In the genomic region with DNA sequence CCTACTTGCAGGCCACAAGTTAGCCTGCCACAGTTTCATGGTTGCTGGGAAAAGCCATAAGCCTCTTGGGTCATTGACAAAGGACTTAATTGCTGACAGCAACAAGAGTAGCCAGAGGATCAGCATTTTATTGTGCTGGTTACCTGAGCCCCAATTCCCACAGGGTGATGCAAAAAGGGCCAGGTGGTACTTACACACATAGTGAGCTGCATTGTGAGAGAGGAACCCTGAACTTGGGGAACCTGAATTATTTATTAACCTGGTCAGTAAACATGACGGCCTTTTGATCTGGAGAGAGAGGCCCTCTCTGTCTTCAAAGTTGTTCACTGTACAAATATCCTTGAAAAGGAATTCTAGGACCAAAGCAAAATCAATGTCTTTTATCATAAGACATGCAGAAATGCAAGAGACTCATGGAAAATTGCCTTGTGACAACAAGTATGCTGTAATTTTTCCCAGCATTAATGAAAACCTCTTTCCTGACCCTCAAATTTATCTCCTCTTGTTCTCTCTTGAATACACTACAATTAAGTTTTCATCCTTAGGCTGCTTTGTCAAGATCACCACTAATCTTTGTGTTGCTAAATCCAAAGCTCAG, we compare ENCODE assay signal across 1 cellular context.
TF ChIP-seq lines count a peak whose summit lies in the region.

No MANE protein-coding gene starts in this region.

TF ChIP-seq in HepG2, 621 proteins besides CTCF, POLR2A, EP300 and RAD21 (continued from another document and continues in another):
- TF ChIP-seq, protein P1, sequence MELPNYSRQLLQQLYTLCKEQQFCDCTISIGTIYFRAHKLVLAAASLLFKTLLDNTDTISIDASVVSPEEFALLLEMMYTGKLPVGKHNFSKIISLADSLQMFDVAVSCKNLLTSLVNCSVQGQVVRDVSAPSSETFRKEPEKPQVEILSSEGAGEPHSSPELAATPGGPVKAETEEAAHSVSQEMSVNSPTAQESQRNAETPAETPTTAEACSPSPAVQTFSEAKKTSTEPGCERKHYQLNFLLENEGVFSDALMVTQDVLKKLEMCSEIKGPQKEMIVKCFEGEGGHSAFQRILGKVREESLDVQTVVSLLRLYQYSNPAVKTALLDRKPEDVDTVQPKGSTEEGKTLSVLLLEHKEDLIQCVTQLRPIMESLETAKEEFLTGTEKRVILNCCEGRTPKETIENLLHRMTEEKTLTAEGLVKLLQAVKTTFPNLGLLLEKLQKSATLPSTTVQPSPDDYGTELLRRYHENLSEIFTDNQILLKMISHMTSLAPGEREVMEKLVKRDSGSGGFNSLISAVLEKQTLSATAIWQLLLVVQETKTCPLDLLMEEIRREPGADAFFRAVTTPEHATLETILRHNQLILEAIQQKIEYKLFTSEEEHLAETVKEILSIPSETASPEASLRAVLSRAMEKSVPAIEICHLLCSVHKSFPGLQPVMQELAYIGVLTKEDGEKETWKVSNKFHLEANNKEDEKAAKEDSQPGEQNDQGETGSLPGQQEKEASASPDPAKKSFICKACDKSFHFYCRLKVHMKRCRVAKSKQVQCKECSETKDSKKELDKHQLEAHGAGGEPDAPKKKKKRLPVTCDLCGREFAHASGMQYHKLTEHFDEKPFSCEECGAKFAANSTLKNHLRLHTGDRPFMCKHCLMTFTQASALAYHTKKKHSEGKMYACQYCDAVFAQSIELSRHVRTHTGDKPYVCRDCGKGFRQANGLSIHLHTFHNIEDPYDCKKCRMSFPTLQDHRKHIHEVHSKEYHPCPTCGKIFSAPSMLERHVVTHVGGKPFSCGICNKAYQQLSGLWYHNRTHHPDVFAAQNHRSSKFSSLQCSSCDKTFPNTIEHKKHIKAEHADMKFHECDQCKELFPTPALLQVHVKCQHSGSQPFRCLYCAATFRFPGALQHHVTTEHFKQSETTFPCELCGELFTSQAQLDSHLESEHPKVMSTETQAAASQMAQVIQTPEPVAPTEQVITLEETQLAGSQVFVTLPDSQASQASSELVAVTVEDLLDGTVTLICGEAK (IDR thresholded peaks at IDR 0.05) = no peak
- TF ChIP-seq, protein P1 (CRISPR knock-in tag; IDR thresholded peaks at IDR 0.05) = peak; percentile 40; the same call in 1 of the 2 replicates
- TF ChIP-seq ZFYVE20 (CRISPR knock-in tag; IDR thresholded peaks at IDR 0.05; ENCODE audit: borderline replicate concordance, low read depth) (no peak), ZFP1 (CRISPR knock-in tag; IDR thresholded peaks at IDR 0.05) (peak; percentile 95), RFXAP (CRISPR knock-in tag; IDR thresholded peaks at IDR 0.05; ENCODE audit: borderline replicate concordance) (no peak; the same call in 1 of the 2 replicates), SALL2 (CRISPR knock-in tag; IDR thresholded peaks at IDR 0.05) (peak; percentile 32; the same call in 1 of the 2 replicates), CBFB (CRISPR knock-in tag; IDR thresholded peaks at IDR 0.05) (peak; percentile 75; the same call in 1 of the 2 replicates), MAFK (conservative IDR thresholded peaks at IDR 0.05 in 1 of 2, IDR thresholded peaks at IDR 0.05 in 1 of 2; ENCODE audit: low read length in 2 of 2) (peak; percentile 77 to 87), KAT7 (CRISPR knock-in tag; IDR thresholded peaks at IDR 0.05; ENCODE audit: borderline replicate concordance) (no peak), ZNF788 (CRISPR knock-in tag; IDR thresholded peaks at IDR 0.05; ENCODE audit: borderline replicate concordance) (peak; percentile 70; the same call in 1 of the 2 replicates), ZNF607 (CRISPR knock-in tag; IDR thresholded peaks at IDR 0.05; ENCODE audit: borderline replicate concordance) (no peak), PAWR (CRISPR knock-in tag; IDR thresholded peaks at IDR 0.05; ENCODE audit: borderline replicate concordance) (no peak), FOSL1 (CRISPR knock-in tag; IDR thresholded peaks at IDR 0.05; ENCODE audit: borderline replicate concordance) (peak; percentile 69; the same call in 1 of the 2 replicates), U2AF1 (optimal IDR thresholded peaks at IDR 0.05; ENCODE audit: low read depth, low read length) (no peak), ZNF530 (CRISPR knock-in tag; IDR thresholded peaks at IDR 0.05; ENCODE audit: low read depth) (no peak), THAP11 (CRISPR knock-in tag; IDR thresholded peaks at IDR 0.05) (peak; percentile 76), ATAD3A (CRISPR knock-in tag; IDR thresholded peaks at IDR 0.05) (no peak), SRF (IDR thresholded peaks at IDR 0.05; ENCODE audit: low read depth, low read length) (no peak), FOXP1 (IDR thresholded peaks at IDR 0.05) (peak; percentile 23; the same call in 1 of the 2 replicates), FOXP1 (CRISPR knock-in tag; IDR thresholded peaks at IDR 0.05) (peak; percentile 94), ZNF558 (CRISPR knock-in tag; IDR thresholded peaks at IDR 0.05; ENCODE audit: borderline replicate concordance) (no peak), KDM6A (CRISPR knock-in tag; IDR thresholded peaks at IDR 0.05; ENCODE audit: low read depth) (peak; percentile 92), NFRKB (IDR thresholded peaks at IDR 0.05) (no peak)
- TF ChIP-seq, protein P2, sequence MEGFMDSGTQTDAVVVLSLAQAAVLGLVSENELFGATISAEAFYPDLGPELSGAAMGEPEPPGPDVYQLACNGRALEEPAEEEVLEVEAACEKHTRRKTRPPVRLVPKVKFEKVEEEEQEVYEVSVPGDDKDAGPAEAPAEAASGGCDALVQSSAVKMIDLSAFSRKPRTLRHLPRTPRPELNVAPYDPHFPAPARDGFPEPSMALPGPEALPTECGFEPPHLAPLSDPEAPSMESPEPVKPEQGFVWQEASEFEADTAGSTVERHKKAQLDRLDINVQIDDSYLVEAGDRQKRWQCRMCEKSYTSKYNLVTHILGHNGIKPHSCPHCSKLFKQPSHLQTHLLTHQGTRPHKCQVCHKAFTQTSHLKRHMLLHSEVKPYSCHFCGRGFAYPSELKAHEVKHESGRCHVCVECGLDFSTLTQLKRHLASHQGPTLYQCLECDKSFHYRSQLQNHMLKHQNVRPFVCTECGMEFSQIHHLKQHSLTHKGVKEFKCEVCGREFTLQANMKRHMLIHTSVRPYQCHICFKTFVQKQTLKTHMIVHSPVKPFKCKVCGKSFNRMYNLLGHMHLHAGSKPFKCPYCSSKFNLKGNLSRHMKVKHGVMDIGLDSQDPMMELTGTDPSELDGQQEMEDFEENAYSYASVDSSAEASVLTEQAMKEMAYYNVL (CRISPR knock-in tag; IDR thresholded peaks at IDR 0.05; ENCODE audit: borderline replicate concordance) = peak; percentile 91
- TF ChIP-seq, protein P3, sequence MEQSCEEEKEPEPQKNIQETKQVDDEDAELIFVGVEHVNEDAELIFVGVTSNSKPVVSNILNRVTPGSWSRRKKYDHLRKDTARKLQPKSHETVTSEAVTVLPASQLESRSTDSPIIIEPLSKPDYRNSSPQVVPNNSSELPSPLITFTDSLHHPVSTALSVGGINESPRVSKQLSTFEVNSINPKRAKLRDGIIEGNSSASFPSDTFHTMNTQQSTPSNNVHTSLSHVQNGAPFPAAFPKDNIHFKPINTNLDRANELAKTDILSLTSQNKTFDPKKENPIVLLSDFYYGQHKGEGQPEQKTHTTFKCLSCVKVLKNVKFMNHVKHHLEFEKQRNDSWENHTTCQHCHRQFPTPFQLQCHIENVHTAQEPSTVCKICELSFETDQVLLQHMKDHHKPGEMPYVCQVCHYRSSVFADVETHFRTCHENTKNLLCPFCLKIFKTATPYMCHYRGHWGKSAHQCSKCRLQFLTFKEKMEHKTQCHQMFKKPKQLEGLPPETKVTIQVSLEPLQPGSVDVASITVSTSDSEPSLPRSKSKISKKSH (CRISPR knock-in tag; IDR thresholded peaks at IDR 0.05; ENCODE audit: borderline replicate concordance) = no peak
- TF ChIP-seq, protein P4, sequence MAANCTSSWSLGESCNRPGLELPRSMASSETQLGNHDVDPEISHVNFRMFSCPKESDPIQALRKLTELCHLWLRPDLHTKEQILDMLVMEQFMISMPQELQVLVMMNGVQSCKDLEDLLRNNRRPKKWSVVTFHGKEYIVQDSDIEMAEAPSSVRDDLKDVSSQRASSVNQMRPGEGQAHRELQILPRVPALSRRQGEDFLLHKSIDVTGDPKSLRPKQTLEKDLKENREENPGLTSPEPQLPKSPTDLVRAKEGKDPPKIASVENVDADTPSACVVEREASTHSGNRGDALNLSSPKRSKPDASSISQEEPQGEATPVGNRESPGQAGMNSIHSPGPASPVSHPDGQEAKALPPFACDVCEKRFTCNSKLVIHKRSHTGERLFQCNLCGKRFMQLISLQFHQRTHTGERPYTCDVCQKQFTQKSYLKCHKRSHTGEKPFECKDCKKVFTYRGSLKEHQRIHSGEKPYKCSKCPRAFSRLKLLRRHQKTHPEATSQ (CRISPR knock-in tag; IDR thresholded peaks at IDR 0.05; ENCODE audit: borderline replicate concordance) = peak; percentile 96
- TF ChIP-seq, protein P5, sequence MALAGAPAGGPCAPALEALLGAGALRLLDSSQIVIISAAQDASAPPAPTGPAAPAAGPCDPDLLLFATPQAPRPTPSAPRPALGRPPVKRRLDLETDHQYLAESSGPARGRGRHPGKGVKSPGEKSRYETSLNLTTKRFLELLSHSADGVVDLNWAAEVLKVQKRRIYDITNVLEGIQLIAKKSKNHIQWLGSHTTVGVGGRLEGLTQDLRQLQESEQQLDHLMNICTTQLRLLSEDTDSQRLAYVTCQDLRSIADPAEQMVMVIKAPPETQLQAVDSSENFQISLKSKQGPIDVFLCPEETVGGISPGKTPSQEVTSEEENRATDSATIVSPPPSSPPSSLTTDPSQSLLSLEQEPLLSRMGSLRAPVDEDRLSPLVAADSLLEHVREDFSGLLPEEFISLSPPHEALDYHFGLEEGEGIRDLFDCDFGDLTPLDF (CRISPR knock-in tag; IDR thresholded peaks at IDR 0.05) = peak; percentile 67
- TF ChIP-seq, protein P6, sequence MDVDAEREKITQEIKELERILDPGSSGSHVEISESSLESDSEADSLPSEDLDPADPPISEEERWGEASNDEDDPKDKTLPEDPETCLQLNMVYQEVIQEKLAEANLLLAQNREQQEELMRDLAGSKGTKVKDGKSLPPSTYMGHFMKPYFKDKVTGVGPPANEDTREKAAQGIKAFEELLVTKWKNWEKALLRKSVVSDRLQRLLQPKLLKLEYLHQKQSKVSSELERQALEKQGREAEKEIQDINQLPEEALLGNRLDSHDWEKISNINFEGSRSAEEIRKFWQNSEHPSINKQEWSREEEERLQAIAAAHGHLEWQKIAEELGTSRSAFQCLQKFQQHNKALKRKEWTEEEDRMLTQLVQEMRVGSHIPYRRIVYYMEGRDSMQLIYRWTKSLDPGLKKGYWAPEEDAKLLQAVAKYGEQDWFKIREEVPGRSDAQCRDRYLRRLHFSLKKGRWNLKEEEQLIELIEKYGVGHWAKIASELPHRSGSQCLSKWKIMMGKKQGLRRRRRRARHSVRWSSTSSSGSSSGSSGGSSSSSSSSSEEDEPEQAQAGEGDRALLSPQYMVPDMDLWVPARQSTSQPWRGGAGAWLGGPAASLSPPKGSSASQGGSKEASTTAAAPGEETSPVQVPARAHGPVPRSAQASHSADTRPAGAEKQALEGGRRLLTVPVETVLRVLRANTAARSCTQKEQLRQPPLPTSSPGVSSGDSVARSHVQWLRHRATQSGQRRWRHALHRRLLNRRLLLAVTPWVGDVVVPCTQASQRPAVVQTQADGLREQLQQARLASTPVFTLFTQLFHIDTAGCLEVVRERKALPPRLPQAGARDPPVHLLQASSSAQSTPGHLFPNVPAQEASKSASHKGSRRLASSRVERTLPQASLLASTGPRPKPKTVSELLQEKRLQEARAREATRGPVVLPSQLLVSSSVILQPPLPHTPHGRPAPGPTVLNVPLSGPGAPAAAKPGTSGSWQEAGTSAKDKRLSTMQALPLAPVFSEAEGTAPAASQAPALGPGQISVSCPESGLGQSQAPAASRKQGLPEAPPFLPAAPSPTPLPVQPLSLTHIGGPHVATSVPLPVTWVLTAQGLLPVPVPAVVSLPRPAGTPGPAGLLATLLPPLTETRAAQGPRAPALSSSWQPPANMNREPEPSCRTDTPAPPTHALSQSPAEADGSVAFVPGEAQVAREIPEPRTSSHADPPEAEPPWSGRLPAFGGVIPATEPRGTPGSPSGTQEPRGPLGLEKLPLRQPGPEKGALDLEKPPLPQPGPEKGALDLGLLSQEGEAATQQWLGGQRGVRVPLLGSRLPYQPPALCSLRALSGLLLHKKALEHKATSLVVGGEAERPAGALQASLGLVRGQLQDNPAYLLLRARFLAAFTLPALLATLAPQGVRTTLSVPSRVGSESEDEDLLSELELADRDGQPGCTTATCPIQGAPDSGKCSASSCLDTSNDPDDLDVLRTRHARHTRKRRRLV (CRISPR knock-in tag; IDR thresholded peaks at IDR 0.05) = peak; percentile 66; the same call in 1 of the 2 replicates
- TF ChIP-seq, protein P7, sequence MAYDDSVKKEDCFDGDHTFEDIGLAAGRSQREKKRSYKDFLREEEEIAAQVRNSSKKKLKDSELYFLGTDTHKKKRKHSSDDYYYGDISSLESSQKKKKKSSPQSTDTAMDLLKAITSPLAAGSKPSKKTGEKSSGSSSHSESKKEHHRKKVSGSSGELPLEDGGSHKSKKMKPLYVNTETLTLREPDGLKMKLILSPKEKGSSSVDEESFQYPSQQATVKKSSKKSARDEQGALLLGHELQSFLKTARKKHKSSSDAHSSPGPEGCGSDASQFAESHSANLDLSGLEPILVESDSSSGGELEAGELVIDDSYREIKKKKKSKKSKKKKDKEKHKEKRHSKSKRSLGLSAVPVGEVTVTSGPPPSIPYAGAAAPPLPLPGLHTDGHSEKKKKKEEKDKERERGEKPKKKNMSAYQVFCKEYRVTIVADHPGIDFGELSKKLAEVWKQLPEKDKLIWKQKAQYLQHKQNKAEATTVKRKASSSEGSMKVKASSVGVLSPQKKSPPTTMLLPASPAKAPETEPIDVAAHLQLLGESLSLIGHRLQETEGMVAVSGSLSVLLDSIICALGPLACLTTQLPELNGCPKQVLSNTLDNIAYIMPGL (CRISPR knock-in tag; IDR thresholded peaks at IDR 0.05; ENCODE audit: borderline replicate concordance in 1 of 2, low read depth in 1 of 2) = no peak
- TF ChIP-seq, protein P8, sequence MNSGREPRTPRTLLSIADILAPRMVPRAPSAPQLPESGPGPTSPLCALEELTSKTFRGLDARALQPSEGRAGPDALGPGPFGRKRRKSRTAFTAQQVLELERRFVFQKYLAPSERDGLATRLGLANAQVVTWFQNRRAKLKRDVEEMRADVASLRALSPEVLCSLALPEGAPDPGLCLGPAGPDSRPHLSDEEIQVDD (CRISPR knock-in tag; IDR thresholded peaks at IDR 0.05; ENCODE audit: borderline replicate concordance) = no peak
